10 cellular contexts compared by ENCODE assay signal in genomic region chr21:39048064-39048463, GRCh38.
DNase-seq lines count a peak whose midpoint lies in the region; ATAC-seq, FAIRE-seq and TF ChIP-seq lines count a peak whose summit lies in the region.
"Had no signal": no experiment of that assay in that cellular context is flagged by ENCODE, and none has a peak within 500 bp of the region (broad histone marks: within the 10 kb centered on the region; RNA-seq: fewer than 3 reads in every experiment).

No MANE protein-coding gene starts in this region.

- in situ Hi-C loops in SK-MEL-5 (cut with HindIII; ENCODE audit: low pct_unique_long_range_greater_than_20kb, low sequenced_read_pairs): no loop called here

- no peaks in the 10 kb centered on the region for H3K4me1 ChIP-seq in ovary (ENCODE audit: insufficient read depth)

- intact Hi-C loops in ovary (cut with DNase I): no loop called here

- H3K36me3 ChIP-seq in ovary: no peaks in the 10 kb centered on the region

- no peak overlapping the region for H3K4me3 ChIP-seq in fibroblast of villous mesenchyme (ENCODE audit: low read depth, low read length)
- no peak overlapping the region for H3K4me3 ChIP-seq in ovary

- no peak for TF ChIP-seq POLR2A in ovary (IDR thresholded peaks at IDR 0.05)

- no peak for TF ChIP-seq EP300 in ovary (IDR thresholded peaks at IDR 0.05)

- WGBS in ovary, 3 donors: 84 to 89% (median 86%) methylated on average over 6 of the region's 6 CpGs

- no peak for FAIRE-seq in urothelium cell line (lab: Jason Lieb, UNC)

- no peaks in the 10 kb centered on the region for H3K27me3 ChIP-seq in ovary

- ATAC-seq in HG03097 (IDR thresholded peaks at IDR 0.05; ENCODE audit: low FRiP score, unreplicated experiment): no peak

- peak; percentile 28 to 65 (median 46) for DNase-seq in NCI-H1417 (lab: John Stamatoyannopoulos, UW)
- no peak for DNase-seq in NCI-H1417 treated with DMSO at 0.1 percent for 48 hours (lab: John Stamatoyannopoulos, UW)
- peak; percentile 50 for DNase-seq in SK-MEL-5 (ENCODE audit: low read depth, low spot score)
- DNase-seq in fibroblast of villous mesenchyme (ENCODE audit: low read depth): peak; percentile 56
- DNase-seq in renal cortical epithelial cell (ENCODE audit: low read depth): peak; percentile 84
- DNase-seq in ovary: no peak
- no peak for DNase-seq in urothelium cell line (ENCODE audit: low spot score)
- DNase-seq: activated CD4-positive, alpha-beta T cell treated with anti-CD3 and anti-CD28 coated beads, Interleukin-2, amount 50 U/mL, for 48 hours; OCI-M1 had no signal

- TF ChIP-seq CTCF in fibroblast of villous mesenchyme (IDR thresholded peaks at IDR 0.05; ENCODE audit: insufficient read depth, low read depth, low read length) (no peak), ovary (IDR thresholded peaks at IDR 0.05) (no peak)

- no peak overlapping the region for H3K27ac ChIP-seq in ovary

- H3K9me3 ChIP-seq in ovary: no peaks in the 10 kb centered on the region

Comparison
In these comparisons a context has a peak if more than half of its experiments do, and no peak if none do; other contexts are left out.
1. DNase-seq: peak in NCI-H1417 (3 of 3), SK-MEL-5 (single experiment), fibroblast of villous mesenchyme (single experiment) and renal cortical epithelial cell (single experiment); none in NCI-H1417 treated with DMSO at 0.1 percent for 48 hours (single experiment), ovary (0 of 5) and urothelium cell line (single experiment).